In the genomic region with DNA sequence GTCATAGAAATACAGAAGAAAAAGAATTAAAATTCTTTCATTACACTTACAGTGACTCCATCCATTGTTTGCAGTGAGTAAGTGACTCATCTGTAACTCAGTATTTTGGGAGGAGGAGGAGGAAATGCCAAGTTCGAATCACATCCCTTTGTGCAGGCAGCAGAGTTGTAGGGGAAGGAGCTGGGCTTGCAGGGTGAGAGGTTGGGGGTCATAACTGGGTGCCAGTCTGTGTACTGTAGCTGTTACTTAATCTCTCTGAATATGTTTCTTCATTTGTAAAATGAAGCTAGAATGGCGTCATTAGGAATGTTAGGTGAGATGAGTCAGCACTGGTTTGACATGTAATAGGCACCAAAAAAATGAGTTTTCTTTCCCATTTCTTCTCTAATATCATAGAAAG, we compare ENCODE assay signal across 1 cellular context.
TF ChIP-seq lines count a peak whose summit lies in the region.

No MANE protein-coding gene starts in this region.

TF ChIP-seq in GM23338, 12 proteins besides CTCF, POLR2A, EP300 and RAD21 (continued from another document):
- TF ChIP-seq CREB1 (CRISPR knock-in tag; IDR thresholded peaks at IDR 0.05; ENCODE audit: low read depth) (no peak), NANOG (IDR thresholded peaks at IDR 0.05; ENCODE audit: borderline replicate concordance) (no peak)
- TF ChIP-seq, protein P1, sequence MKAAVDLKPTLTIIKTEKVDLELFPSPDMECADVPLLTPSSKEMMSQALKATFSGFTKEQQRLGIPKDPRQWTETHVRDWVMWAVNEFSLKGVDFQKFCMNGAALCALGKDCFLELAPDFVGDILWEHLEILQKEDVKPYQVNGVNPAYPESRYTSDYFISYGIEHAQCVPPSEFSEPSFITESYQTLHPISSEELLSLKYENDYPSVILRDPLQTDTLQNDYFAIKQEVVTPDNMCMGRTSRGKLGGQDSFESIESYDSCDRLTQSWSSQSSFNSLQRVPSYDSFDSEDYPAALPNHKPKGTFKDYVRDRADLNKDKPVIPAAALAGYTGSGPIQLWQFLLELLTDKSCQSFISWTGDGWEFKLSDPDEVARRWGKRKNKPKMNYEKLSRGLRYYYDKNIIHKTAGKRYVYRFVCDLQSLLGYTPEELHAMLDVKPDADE (IDR thresholded peaks at IDR 0.05) = no peak
- TF ChIP-seq, protein P2, sequence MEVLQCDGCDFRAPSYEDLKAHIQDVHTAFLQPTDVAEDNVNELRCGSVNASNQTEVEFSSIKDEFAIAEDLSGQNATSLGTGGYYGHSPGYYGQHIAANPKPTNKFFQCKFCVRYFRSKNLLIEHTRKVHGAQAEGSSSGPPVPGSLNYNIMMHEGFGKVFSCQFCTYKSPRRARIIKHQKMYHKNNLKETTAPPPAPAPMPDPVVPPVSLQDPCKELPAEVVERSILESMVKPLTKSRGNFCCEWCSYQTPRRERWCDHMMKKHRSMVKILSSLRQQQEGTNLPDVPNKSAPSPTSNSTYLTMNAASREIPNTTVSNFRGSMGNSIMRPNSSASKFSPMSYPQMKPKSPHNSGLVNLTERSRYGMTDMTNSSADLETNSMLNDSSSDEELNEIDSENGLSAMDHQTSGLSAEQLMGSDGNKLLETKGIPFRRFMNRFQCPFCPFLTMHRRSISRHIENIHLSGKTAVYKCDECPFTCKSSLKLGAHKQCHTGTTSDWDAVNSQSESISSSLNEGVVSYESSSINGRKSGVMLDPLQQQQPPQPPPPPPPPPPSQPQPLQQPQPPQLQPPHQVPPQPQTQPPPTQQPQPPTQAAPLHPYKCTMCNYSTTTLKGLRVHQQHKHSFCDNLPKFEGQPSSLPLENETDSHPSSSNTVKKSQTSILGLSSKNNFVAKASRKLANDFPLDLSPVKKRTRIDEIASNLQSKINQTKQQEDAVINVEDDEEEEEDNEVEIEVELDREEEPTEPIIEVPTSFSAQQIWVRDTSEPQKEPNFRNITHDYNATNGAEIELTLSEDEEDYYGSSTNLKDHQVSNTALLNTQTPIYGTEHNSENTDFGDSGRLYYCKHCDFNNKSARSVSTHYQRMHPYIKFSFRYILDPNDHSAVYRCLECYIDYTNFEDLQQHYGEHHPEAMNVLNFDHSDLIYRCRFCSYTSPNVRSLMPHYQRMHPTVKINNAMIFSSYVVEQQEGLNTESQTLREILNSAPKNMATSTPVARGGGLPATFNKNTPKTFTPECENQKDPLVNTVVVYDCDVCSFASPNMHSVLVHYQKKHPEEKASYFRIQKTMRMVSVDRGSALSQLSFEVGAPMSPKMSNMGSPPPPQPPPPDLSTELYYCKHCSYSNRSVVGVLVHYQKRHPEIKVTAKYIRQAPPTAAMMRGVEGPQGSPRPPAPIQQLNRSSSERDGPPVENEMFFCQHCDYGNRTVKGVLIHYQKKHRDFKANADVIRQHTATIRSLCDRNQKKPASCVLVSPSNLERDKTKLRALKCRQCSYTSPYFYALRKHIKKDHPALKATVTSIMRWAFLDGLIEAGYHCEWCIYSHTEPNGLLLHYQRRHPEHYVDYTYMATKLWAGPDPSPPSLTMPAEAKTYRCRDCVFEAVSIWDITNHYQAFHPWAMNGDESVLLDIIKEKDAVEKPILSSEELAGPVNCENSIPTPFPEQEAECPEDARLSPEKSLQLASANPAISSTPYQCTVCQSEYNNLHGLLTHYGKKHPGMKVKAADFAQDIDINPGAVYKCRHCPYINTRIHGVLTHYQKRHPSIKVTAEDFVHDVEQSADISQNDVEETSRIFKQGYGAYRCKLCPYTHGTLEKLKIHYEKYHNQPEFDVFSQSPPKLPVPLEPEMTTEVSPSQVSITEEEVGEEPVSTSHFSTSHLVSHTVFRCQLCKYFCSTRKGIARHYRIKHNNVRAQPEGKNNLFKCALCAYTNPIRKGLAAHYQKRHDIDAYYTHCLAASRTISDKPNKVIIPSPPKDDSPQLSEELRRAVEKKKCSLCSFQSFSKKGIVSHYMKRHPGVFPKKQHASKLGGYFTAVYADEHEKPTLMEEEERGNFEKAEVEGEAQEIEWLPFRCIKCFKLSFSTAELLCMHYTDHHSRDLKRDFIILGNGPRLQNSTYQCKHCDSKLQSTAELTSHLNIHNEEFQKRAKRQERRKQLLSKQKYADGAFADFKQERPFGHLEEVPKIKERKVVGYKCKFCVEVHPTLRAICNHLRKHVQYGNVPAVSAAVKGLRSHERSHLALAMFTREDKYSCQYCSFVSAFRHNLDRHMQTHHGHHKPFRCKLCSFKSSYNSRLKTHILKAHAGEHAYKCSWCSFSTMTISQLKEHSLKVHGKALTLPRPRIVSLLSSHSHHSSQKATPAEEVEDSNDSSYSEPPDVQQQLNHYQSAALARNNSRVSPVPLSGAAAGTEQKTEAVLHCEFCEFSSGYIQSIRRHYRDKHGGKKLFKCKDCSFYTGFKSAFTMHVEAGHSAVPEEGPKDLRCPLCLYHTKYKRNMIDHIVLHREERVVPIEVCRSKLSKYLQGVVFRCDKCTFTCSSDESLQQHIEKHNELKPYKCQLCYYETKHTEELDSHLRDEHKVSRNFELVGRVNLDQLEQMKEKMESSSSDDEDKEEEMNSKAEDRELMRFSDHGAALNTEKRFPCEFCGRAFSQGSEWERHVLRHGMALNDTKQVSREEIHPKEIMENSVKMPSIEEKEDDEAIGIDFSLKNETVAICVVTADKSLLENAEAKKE (CRISPR knock-in tag; IDR thresholded peaks at IDR 0.05) = no peak
